1 cellular context compared by ENCODE assay signal in the genomic region with DNA sequence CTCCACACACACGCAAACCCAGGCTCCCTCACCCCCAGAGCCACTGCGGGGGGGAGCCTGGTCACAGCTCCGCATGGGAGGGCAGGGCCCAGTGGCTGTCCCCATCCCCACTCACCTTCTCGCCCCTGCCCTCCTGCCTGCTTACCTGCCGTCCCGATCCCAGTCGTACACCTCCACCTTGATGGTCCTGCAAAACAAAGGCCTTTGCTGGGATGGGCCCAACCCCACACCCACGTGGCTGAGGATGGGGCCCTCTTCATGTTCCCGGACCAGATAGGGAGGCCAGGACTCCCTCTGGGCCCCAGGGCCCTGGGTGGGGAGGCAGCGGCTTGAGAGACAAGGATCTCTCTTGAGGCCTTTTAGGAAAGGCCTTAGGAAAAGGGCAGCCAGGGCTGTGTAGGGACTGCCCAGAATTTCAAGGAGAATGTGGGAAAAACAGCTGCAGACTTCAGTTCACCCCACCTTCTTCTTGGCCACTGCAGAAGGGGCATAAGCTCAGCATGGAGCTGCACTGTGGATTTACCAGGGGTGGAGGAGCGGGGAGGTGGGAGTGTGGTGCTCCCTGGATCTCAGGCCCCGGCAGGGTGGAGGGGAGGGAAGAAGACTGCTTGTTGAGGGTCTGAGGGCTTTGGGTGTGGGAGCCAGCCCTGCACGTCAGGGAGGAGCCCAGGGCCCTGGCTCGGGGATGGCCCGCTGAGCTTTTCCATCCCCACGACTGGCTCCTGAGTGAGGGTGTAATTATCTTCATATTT.
TF ChIP-seq lines count a peak whose summit lies in the region.

No MANE protein-coding gene starts in this region.

TF ChIP-seq in IMR-90, 13 proteins besides CTCF, POLR2A, EP300 and RAD21:
- TF ChIP-seq, protein P1, sequence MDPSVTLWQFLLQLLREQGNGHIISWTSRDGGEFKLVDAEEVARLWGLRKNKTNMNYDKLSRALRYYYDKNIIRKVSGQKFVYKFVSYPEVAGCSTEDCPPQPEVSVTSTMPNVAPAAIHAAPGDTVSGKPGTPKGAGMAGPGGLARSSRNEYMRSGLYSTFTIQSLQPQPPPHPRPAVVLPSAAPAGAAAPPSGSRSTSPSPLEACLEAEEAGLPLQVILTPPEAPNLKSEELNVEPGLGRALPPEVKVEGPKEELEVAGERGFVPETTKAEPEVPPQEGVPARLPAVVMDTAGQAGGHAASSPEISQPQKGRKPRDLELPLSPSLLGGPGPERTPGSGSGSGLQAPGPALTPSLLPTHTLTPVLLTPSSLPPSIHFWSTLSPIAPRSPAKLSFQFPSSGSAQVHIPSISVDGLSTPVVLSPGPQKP (IDR thresholded peaks at IDR 0.05; ENCODE audit: borderline replicate concordance, low read depth, low read length), result no peak
- TF ChIP-seq BHLHE40 (IDR thresholded peaks at IDR 0.05; ENCODE audit: low read depth, low read length), result no peak
- TF ChIP-seq NFE2L2 (IDR thresholded peaks at IDR 0.05; ENCODE audit: low read depth, low read length), result no peak
